Comparison of ENCODE assay signal across 16 cellular contexts in the genomic region with DNA sequence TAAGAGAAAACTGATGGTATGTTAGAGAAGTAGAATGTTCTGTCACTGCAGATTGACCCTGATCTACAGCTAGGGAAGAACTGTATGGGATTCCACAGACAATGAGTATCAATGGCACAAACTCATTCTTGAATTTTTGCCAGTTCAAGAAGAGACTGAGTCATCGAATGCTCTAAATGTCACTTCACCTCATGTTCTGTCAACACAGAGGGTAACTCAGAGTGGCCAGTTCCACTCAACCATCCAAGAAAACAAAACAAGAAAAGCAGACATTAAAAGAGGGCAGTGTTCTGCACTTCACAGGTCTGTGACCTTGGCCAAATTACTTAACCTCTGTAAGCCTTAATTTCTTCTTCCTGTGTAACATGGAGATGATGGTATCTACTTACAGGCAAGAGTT.
A peak's percentile ranks its signal among the peaks of the same experiment; 100 is the strongest.
DNase-seq lines count a peak whose midpoint lies in the region; ATAC-seq, FAIRE-seq and TF ChIP-seq lines count a peak whose summit lies in the region.
"Had no signal": no experiment of that assay in that cellular context is flagged by ENCODE, and none has a peak within 500 bp of the region (broad histone marks: within the 10 kb centered on the region; RNA-seq: fewer than 3 reads in every experiment).

No MANE protein-coding gene starts in this region.

- H3K4me2 ChIP-seq in PC-3 (ENCODE audit: low read length), result no peak overlapping the region
- H3K4me2 ChIP-seq: PC-9 had no signal

- CTCF ChIA-PET in PC-3 (lab: Charles Lee), result no interaction called here

- intact Hi-C loops in Right ventricle myocardium superior (cut with DNase I) (no loop called here), Right ventricle myocardium inferior (cut with DNase I) (no loop called here), PC-3 (cut with micrococcal nuclease) (loop anchor here (10.0 kb wide), 3 partner anchors 145 to 365 kb away; no protein-coding TSS in a partner anchor)

- H3K9me2 ChIP-seq in PC-3 (replicated peaks; ENCODE audit: low read length), result no peaks in the 10 kb centered on the region

- H3K36me3 ChIP-seq in PC-3 (ENCODE audit: low read depth, low read length), result no peaks in the 10 kb centered on the region
- H3K36me3 ChIP-seq: cardiac muscle cell, vagina had no signal

- peak; percentile 10 for ATAC-seq in Right ventricle myocardium superior (ENCODE audit: poor library complexity)
- no peak for ATAC-seq in Right ventricle myocardium inferior
- peak; percentile 42 for ATAC-seq in PC-3
- ATAC-seq in HG02870 (IDR thresholded peaks at IDR 0.05; ENCODE audit: unreplicated experiment), result no peak
- ATAC-seq: sciatic nerve had no signal

- H3K79me2 ChIP-seq in PC-3 (ENCODE audit: low read length), result no peaks in the 10 kb centered on the region

- no peak overlapping the region for H3K27ac ChIP-seq in PC-3 (ENCODE audit: low read length)
- H3K27ac ChIP-seq: C4-2B, cardiac muscle cell, epithelial cell of prostate, PC-9, vagina had no signal

- H3F3A ChIP-seq in PC-3 (ENCODE audit: low read length, unreplicated experiment), result peaks cover 3% of the 10 kb centered on the region

- H3K9me3 ChIP-seq in PC-3 (ENCODE audit: low read length), result no peaks in the 10 kb centered on the region
- H3K9me3 ChIP-seq: vagina had no signal

- TF ChIP-seq CTCF in PC-3 (conservative IDR thresholded peaks at IDR 0.05; ENCODE audit: low read depth, low read length) (no peak), fibroblast of mammary gland (conservative IDR thresholded peaks at IDR 0.05; ENCODE audit: control insufficient read depth, insufficient read depth, low read depth, low read length) (no peak)

- BruUV-seq in PC-3 (replicated peaks; lab: Mats Ljungman, UMichigan), result no TSS peak

- H3K4me3 ChIP-seq in PC-3 (ENCODE audit: low read length) (no peak overlapping the region), fibroblast of mammary gland (ENCODE audit: control insufficient read depth, low read depth, low read length) (no peak overlapping the region)
- H3K4me3 ChIP-seq: cardiac muscle cell, PC-9, vagina had no signal

- FAIRE-seq in urothelium cell line (lab: Jason Lieb, UNC), result no peak

- H3K27me3 ChIP-seq in PC-3 (ENCODE audit: low read length), result no peaks in the 10 kb centered on the region
- H3K27me3 ChIP-seq: vagina had no signal

- DNase-seq in Right ventricle myocardium superior (no peak), Right ventricle myocardium inferior (ENCODE audit: missing footprints) (no peak), PC-3 (peak; percentile 80), fibroblast of mammary gland (ENCODE audit: low read depth) (peak; percentile 64), urothelium cell line (ENCODE audit: low spot score) (peak; percentile 18), NOMO-1 treated with DMSO at 0.1 percent for 48 hours (lab: John Stamatoyannopoulos, UW; ENCODE audit: unreplicated experiment) (no peak), superior temporal gyrus (ENCODE audit: extremely low spot score) (no peak)
- DNase-seq: immature natural killer cell, Karpas-422 had no signal

- no peaks in the 10 kb centered on the region for H4K20me1 ChIP-seq in PC-3 (ENCODE audit: low read length)

- POLR2A ChIA-PET in PC-3 (lab: Charles Lee; ENCODE audit: unreplicated experiment), result no interaction called here

- H2AFZ ChIP-seq in PC-3 (ENCODE audit: low read length), result no peak overlapping the region
- H2AFZ ChIP-seq: PC-9 had no signal

- H3K4me1 ChIP-seq in PC-3 (ENCODE audit: insufficient read depth, low read length), result peaks cover 27% of the 10 kb centered on the region
- H3K4me1 ChIP-seq: vagina had no signal

- H3K9ac ChIP-seq in PC-3 (ENCODE audit: low read length), result no peak overlapping the region

Comparison
In these comparisons a context has a peak if more than half of its experiments do, and no peak if none do; other contexts are left out.
1. ATAC-seq: peak in Right ventricle myocardium superior (single experiment) and PC-3 (single experiment); none in Right ventricle myocardium inferior (single experiment) and HG02870 (single experiment).
2. DNase-seq: peak in PC-3 (single experiment), fibroblast of mammary gland (single experiment) and urothelium cell line (single experiment); none in Right ventricle myocardium superior (single experiment), Right ventricle myocardium inferior (single experiment), NOMO-1 treated with DMSO at 0.1 percent for 48 hours (single experiment) and superior temporal gyrus (single experiment).